ENCODE assay signal across 18 cellular contexts in genomic region chr11:63958013-63958412, GRCh38. TPM values are rescaled to one million over a fixed set of nuclear protein-coding genes. Genes with fewer than 3 reads are reported as not detected.
DNase-seq lines count a peak whose midpoint lies in the region; ATAC-seq and TF ChIP-seq lines count a peak whose summit lies in the region.
"Had no signal": no experiment of that assay in that cellular context is flagged by ENCODE, and none has a peak within 500 bp of the region (broad histone marks: within the 10 kb centered on the region; RNA-seq: fewer than 3 reads in every experiment).

No MANE protein-coding gene starts in this region.

- H3K36me3 ChIP-seq in A673 (ENCODE audit: insufficient read depth, low read length, poor library complexity, severe bottlenecking) (peaks cover 28% of the 10 kb centered on the region), SJCRH30 (peaks cover 18% of the 10 kb centered on the region), MG63 (peaks cover 3% of the 10 kb centered on the region; the same call in 1 of the 2 replicates), PC-9 (ENCODE audit: low read depth) (no peaks in the 10 kb centered on the region; the same call in 1 of the 2 replicates)

- H3K27me3 ChIP-seq in A673 (replicated peaks; ENCODE audit: insufficient read depth, low read depth, low read length, poor library complexity) (no peaks in the 10 kb centered on the region), SJCRH30 (no peaks in the 10 kb centered on the region), MG63 (no peaks in the 10 kb centered on the region), PC-9 (ENCODE audit: insufficient read depth, low read depth) (no peaks in the 10 kb centered on the region)

- no peaks in the 10 kb centered on the region for H3K9me2 ChIP-seq in PC-9 (ENCODE audit: insufficient read depth)

- H3K4me3 ChIP-seq in A673 (ENCODE audit: low read depth, low read length, poor library complexity, severe bottlenecking) (no peak overlapping the region), SJCRH30 (no peak overlapping the region), MG63 (no peak overlapping the region), PC-9 (no peak overlapping the region)

- no peaks in the 10 kb centered on the region for H3K9me3 ChIP-seq in A673 (ENCODE audit: low read depth, low read length, poor library complexity, severe bottlenecking)
- H3K9me3 ChIP-seq in SJCRH30 (replicated peaks), result no peaks in the 10 kb centered on the region
- no peaks in the 10 kb centered on the region for H3K9me3 ChIP-seq in MG63
- no peaks in the 10 kb centered on the region for H3K9me3 ChIP-seq in PC-9 (ENCODE audit: insufficient read depth, low read depth)

- DNase-seq in A673 (ENCODE audit: low spot score) (no peak), NCI-H2171 (lab: John Stamatoyannopoulos, UW) (peak; percentile 27), SJCRH30 (peak; percentile 52 to 56), glutamatergic neuron (no peak), MG63 (no peak), NCI-H1436 (lab: John Stamatoyannopoulos, UW) (no peak), PC-9 (no peak), left cardiac atrium (no peak)
- DNase-seq: ACHN; C1 segment of cervical spinal cord; Calu3; CD4-positive, alpha-beta T cell; DMS153; DMS79 treated with DMSO at 0.1 percent for 48 hours; EL; HCEC 1CT; IMR-90 had no signal

- POLR2A ChIA-PET in A673 (lab: Charles Lee; ENCODE audit: low non-redundant PET), result no interaction called here
- POLR2A ChIA-PET in PC-9 (lab: Charles Lee; ENCODE audit: unreplicated experiment), result no interaction called here

- ATAC-seq in left cardiac atrium, result no peak

- peaks cover 10% of the 10 kb centered on the region; the same call in 1 of the 2 replicates for H4K20me1 ChIP-seq in PC-9 (ENCODE audit: insufficient read depth)

- no peaks in the 10 kb centered on the region; the same call in 1 of the 2 replicates for H3F3A ChIP-seq in PC-9 (ENCODE audit: insufficient read depth, low read depth)

- H3K4me3 Mint-ChIP-seq in glutamatergic neuron (ENCODE audit: unreplicated experiment), result peak overlapping the region; percentile 61
- H3K4me3 Mint-ChIP-seq: B cell; CD4-positive, alpha-beta T cell had no signal

- H3K27ac Mint-ChIP-seq in glutamatergic neuron (ENCODE audit: unreplicated experiment), result no peak overlapping the region
- H3K27ac Mint-ChIP-seq: B cell; CD4-positive, alpha-beta T cell had no signal

- no peak overlapping the region for H3K4me2 ChIP-seq in PC-9

- no peak for TF ChIP-seq CTCF in A673 (conservative IDR thresholded peaks at IDR 0.05; ENCODE audit: low read depth, low read length)
- TF ChIP-seq CTCF in glutamatergic neuron (IDR thresholded peaks at IDR 0.05; ENCODE audit: partially characterized antibody, unreplicated experiment), result no peak
- TF ChIP-seq CTCF in PC-9 (conservative IDR thresholded peaks at IDR 0.05), result no peak

- intact Hi-C loops in A673 (cut with micrococcal nuclease; ENCODE audit: unreplicated experiment) (no loop called here), PC-9 (cut with micrococcal nuclease; ENCODE audit: unreplicated experiment) (no loop called here), left cardiac atrium (cut with DNase I) (no loop called here)

- no peak overlapping the region for H2AFZ ChIP-seq in PC-9

- peaks cover 4% of the 10 kb centered on the region for H3K27me3 Mint-ChIP-seq in glutamatergic neuron (ENCODE audit: unreplicated experiment)
- H3K27me3 Mint-ChIP-seq: B cell; CD4-positive, alpha-beta T cell had no signal

- no TSS peak for BruUV-seq in A673 (replicated peaks; lab: Mats Ljungman, UMichigan)
- no TSS peak for BruUV-seq in PC-9 (replicated peaks; lab: Mats Ljungman, UMichigan)

- peaks cover 4% of the 10 kb centered on the region for H3K9me3 Mint-ChIP-seq in glutamatergic neuron (ENCODE audit: unreplicated experiment)
- H3K9me3 Mint-ChIP-seq: CD4-positive, alpha-beta T cell had no signal

- peaks cover 8% of the 10 kb centered on the region for H3K4me1 Mint-ChIP-seq in glutamatergic neuron (ENCODE audit: low read depth, unreplicated experiment)

- H3K4me1 ChIP-seq in A673 (ENCODE audit: insufficient read depth, low read length, poor library complexity, severe bottlenecking) (peaks cover 16% of the 10 kb centered on the region), SJCRH30 (peaks cover 21% of the 10 kb centered on the region), PC-9 (replicated peaks; ENCODE audit: insufficient read depth) (no peaks in the 10 kb centered on the region)

- CTCF ChIA-PET in A673 (lab: Charles Lee) (interaction anchor here (0.5 to 0.6 kb wide), 2 partner anchors 11 to 103 kb away, joined by 3 to 4 read pairs; no protein-coding TSS in a partner anchor), PC-9 (lab: Charles Lee) (no interaction called here)

- H3K36me3 Mint-ChIP-seq in glutamatergic neuron (ENCODE audit: unreplicated experiment), result no peaks in the 10 kb centered on the region

- H3K79me2 ChIP-seq in PC-9 (ENCODE audit: low read depth), result no peaks in the 10 kb centered on the region

- H3K27ac ChIP-seq in A673 (ENCODE audit: low read depth, low read length, poor library complexity, severe bottlenecking) (peak overlapping the region; percentile 21), SJCRH30 (no peak overlapping the region), PC-9 (no peak overlapping the region)

RNA-seq across cellular contexts. Expression of gene COX8A, which starts 16.4 kb away (rescaled TPM):
- total RNA-seq in A673 (2021) (615 and 652 TPM in 2 replicates), glutamatergic neuron (ENCODE audit: unreplicated experiment) (289 TPM), PC-9 (2021) (521 and 547 TPM in 2 replicates), left cardiac atrium (100 to 1,000 TPM; 786 to 820 TPM)
- total RNA-seq in SJCRH30 (2014; rRNA removed; shearing (Covaris generic)), result 597 and 702 TPM in 2 replicates
- total RNA-seq in MG63 (2014; rRNA removed; shearing (Covaris generic); ENCODE audit: low replicate concordance), result 297 and 593 TPM in 2 replicates

RNA-seq across cellular contexts. Expression of gene NAA40, which starts 19.2 kb away (rescaled TPM):
- total RNA-seq in A673 (2021) (44.8 and 51.2 TPM in 2 replicates), glutamatergic neuron (ENCODE audit: unreplicated experiment) (68.0 TPM), PC-9 (2021) (47.4 and 50.4 TPM in 2 replicates), left cardiac atrium (10 to 100 TPM; 26.0 to 29.1 TPM)
- 25.2 and 28.6 TPM in 2 replicates for total RNA-seq in SJCRH30 (2014; rRNA removed; shearing (Covaris generic))
- total RNA-seq in MG63 (2014; rRNA removed; shearing (Covaris generic); ENCODE audit: low replicate concordance), result 13.2 and 29.6 TPM in 2 replicates

RNA-seq across cellular contexts. Expression of gene OTUB1, which starts 28.2 kb away (rescaled TPM):
- total RNA-seq in A673 (2021), result 136 and 140 TPM in 2 replicates
- total RNA-seq in SJCRH30 (2014; rRNA removed; shearing (Covaris generic)), result 79.4 and 80.8 TPM in 2 replicates
- 126 TPM for total RNA-seq in glutamatergic neuron (ENCODE audit: unreplicated experiment)
- total RNA-seq in MG63 (2014; rRNA removed; shearing (Covaris generic); ENCODE audit: low replicate concordance), result 56.9 and 98.7 TPM in 2 replicates
- total RNA-seq in PC-9 (2021), result 105 and 119 TPM in 2 replicates
- total RNA-seq in left cardiac atrium, result 10 to 100 TPM; 44.4 to 47.8 TPM

RNA-seq across cellular contexts. Expression of gene RCOR2, which starts 41.0 kb away (rescaled TPM):
- 3.9 and 7.6 TPM in 2 replicates for total RNA-seq in A673 (2021)
- total RNA-seq in SJCRH30 (2014; rRNA removed; shearing (Covaris generic)), result 17.2 and 17.9 TPM in 2 replicates
- 286 TPM for total RNA-seq in glutamatergic neuron (ENCODE audit: unreplicated experiment)
- 0.03 TPM in 1 of 2 replicates, not detected in the other for total RNA-seq in MG63 (2014; rRNA removed; shearing (Covaris generic); ENCODE audit: low replicate concordance)
- total RNA-seq in PC-9 (2021), result 3.4 and 5.2 TPM in 2 replicates
- total RNA-seq in left cardiac atrium, result 1 to 10 TPM; 2.3 to 8.3 TPM
- total RNA-seq: B cell; CD4-positive, alpha-beta T cell had no signal

Comparison
In these comparisons a context has a peak if more than half of its experiments do, and no peak if none do; other contexts are left out.
1. DNase-seq: peak in NCI-H2171 (single experiment) and SJCRH30 (2 of 2); none in A673 (single experiment), glutamatergic neuron (single experiment), MG63 (single experiment), NCI-H1436 (single experiment), PC-9 (0 of 2) and left cardiac atrium (single experiment).